1 cellular context compared by ENCODE assay signal in genomic region chr1:54358503-54359168, GRCh38.
TF ChIP-seq lines count a peak whose summit lies in the region.

No MANE protein-coding gene starts in this region.

TF ChIP-seq in HEK293, 187 proteins besides CTCF, POLR2A, EP300 and RAD21 (continued from another document):
- no peak for TF ChIP-seq ZNF645 (tag by site-specific recombination; IDR thresholded peaks at IDR 0.05)
- TF ChIP-seq ZNF843 (tag by site-specific recombination; IDR thresholded peaks at IDR 0.05): no peak
- no peak for TF ChIP-seq ZBTB6 (tag by site-specific recombination; IDR thresholded peaks at IDR 0.05)
- TF ChIP-seq ZFHX2 (tag by site-specific recombination; conservative IDR thresholded peaks at IDR 0.05): peak; percentile 48
